Comparison of ENCODE assay signal across 9 cellular contexts in genomic region chr19:1101337-1101698, GRCh38. TPM values are rescaled to one million over a fixed set of nuclear protein-coding genes. Genes with fewer than 3 reads are reported as not detected.
DNase-seq lines count a peak whose midpoint lies in the region; ATAC-seq and TF ChIP-seq lines count a peak whose summit lies in the region.
"Had no signal": no experiment of that assay in that cellular context is flagged by ENCODE, and none has a peak within 500 bp of the region (broad histone marks: within the 10 kb centered on the region; RNA-seq: fewer than 3 reads in every experiment).

No MANE protein-coding gene starts in this region.

- no peaks in the 10 kb centered on the region for H3K27me3 ChIP-seq in brain microvascular endothelial cell (replicated peaks)
- H3K27me3 ChIP-seq in muscle layer of colon (ENCODE audit: control insufficient read depth in 1 of 2, insufficient read depth in 2 of 2, low read length in 2 of 2) = no peaks in the 10 kb centered on the region
- no peaks in the 10 kb centered on the region for H3K27me3 ChIP-seq in aorta (ENCODE audit: control insufficient read depth in 1 of 2, insufficient read depth in 2 of 2, low read length in 1 of 2)

- no peak for ATAC-seq in stimulated activated naive CD8-positive, alpha-beta T cell treated with anti-CD3 and anti-CD28 coated beads, Interleukin-15, Interleukin-2, amounts not matched to agents 100 U/mL and 50 U/mL, for 24 hours
- ATAC-seq in aorta (ENCODE audit: low FRiP score) (no peak), GM19351 (IDR thresholded peaks at IDR 0.05; ENCODE audit: unreplicated experiment) (no peak)

- no peak overlapping the region for H3K4me3 ChIP-seq in brain microvascular endothelial cell (ENCODE audit: low read depth, low read length)
- H3K4me3 ChIP-seq in muscle layer of colon (ENCODE audit: low read depth in 1 of 2, low read length in 2 of 2) = no peak overlapping the region
- H3K4me3 ChIP-seq in aorta (ENCODE audit: low read length in 2 of 2) = no peak overlapping the region

- H3K4me1 ChIP-seq in muscle layer of colon (ENCODE audit: insufficient read depth, low read length) (peaks cover 34% of the 10 kb centered on the region), aorta (ENCODE audit: control insufficient read depth in 1 of 2, insufficient read depth in 2 of 2, low read length in 2 of 2) (no peaks in the 10 kb centered on the region)

- no peaks in the 10 kb centered on the region for H3K9me3 Mint-ChIP-seq in stimulated activated naive CD8-positive, alpha-beta T cell treated with anti-CD3 and anti-CD28 coated beads, Interleukin-15, Interleukin-2, amounts not matched to agents 100 ng/mL and 50 ng/mL, for 24 hours

- H3K9me3 ChIP-seq in muscle layer of colon (ENCODE audit: low read length) (no peaks in the 10 kb centered on the region), aorta (ENCODE audit: control insufficient read depth, low read length) (no peaks in the 10 kb centered on the region)

- peak overlapping the region; percentile 53 for H3K27ac Mint-ChIP-seq in stimulated activated naive CD8-positive, alpha-beta T cell treated with anti-CD3 and anti-CD28 coated beads, Interleukin-15, Interleukin-2, amounts not matched to agents 100 ng/mL and 50 ng/mL, for 24 hours

- H3K36me3 ChIP-seq in brain microvascular endothelial cell (replicated peaks) (peaks cover 4% of the 10 kb centered on the region), muscle layer of colon (ENCODE audit: insufficient read depth, low read length) (peaks cover 4% of the 10 kb centered on the region), aorta (ENCODE audit: control insufficient read depth in 1 of 2, insufficient read depth in 2 of 2, low read length in 1 of 2) (no peaks in the 10 kb centered on the region)

- 12 to 14% methylated on average over 9 of the region's 9 CpGs for WGBS in aorta, 2 donors

- no peaks in the 10 kb centered on the region for H3K36me3 Mint-ChIP-seq in stimulated activated naive CD8-positive, alpha-beta T cell treated with anti-CD3 and anti-CD28 coated beads, Interleukin-15, Interleukin-2, amounts not matched to agents 100 ng/mL and 50 ng/mL, for 24 hours (ENCODE audit: low read depth)

- no peaks in the 10 kb centered on the region for H3K27me3 Mint-ChIP-seq in stimulated activated naive CD8-positive, alpha-beta T cell treated with anti-CD3 and anti-CD28 coated beads, Interleukin-15, Interleukin-2, amounts not matched to agents 100 ng/mL and 50 ng/mL, for 24 hours

- peak overlapping the region; percentile 25 for H3K4me3 Mint-ChIP-seq in stimulated activated naive CD8-positive, alpha-beta T cell treated with anti-CD3 and anti-CD28 coated beads, Interleukin-15, Interleukin-2, amounts not matched to agents 100 ng/mL and 50 ng/mL, for 24 hours

- peaks cover 57% of the 10 kb centered on the region for H3K4me1 Mint-ChIP-seq in stimulated activated naive CD8-positive, alpha-beta T cell treated with anti-CD3 and anti-CD28 coated beads, Interleukin-15, Interleukin-2, amounts not matched to agents 100 ng/mL and 50 ng/mL, for 24 hours (ENCODE audit: low read depth)

- intact Hi-C loops in aorta (cut with DNase I) = loop anchor here in 1 of 2 donors (5.0 kb wide), 1 partner anchor 74 kb away; the partner anchor contains the start of gene CNN2

- H3K27ac ChIP-seq in brain microvascular endothelial cell = peak overlapping the region; percentile 96
- H3K27ac ChIP-seq in muscle layer of colon (ENCODE audit: low read depth, low read length) = peak overlapping the region; percentile 72
- peak overlapping the region; percentile 76 to 93 for H3K27ac ChIP-seq in aorta (ENCODE audit: low read depth in 1 of 2, low read length in 2 of 2)

- in situ Hi-C loops in brain microvascular endothelial cell (cut with HindIII; ENCODE audit: low pct_ligation_motif_present, low sequenced_read_pairs) = loop anchor here (25.0 kb wide), 1 partner anchor 136 kb away; the partner anchor contains the start of genes ATP5F1D, CBARP and MIDN

- no peak for TF ChIP-seq CTCF in brain microvascular endothelial cell (IDR thresholded peaks at IDR 0.05; ENCODE audit: low read depth, low read length, missing control alignments)

- no peak for DNase-seq in stimulated activated naive CD8-positive, alpha-beta T cell treated with anti-CD3 and anti-CD28 coated beads, Interleukin-15, Interleukin-2, amounts not matched to agents 100 U/mL and 50 U/mL, for 24 hours
- DNase-seq in brain microvascular endothelial cell (no peak), aorta (peak in 1 of 2 donors; percentile 75), NCI-H510A treated with DMSO at 0.1 percent for 48 hours (lab: John Stamatoyannopoulos, UW) (no peak), iPS-NIHi7 (ENCODE audit: extremely low spot score) (no peak)
- DNase-seq: stimulated activated CD4-positive, alpha-beta T cell treated with anti-CD3 and anti-CD28 coated beads, Interleukin-12 subunit alpha, Interleukin-12 subunit beta, amount 100 ng/mL, for 4 hours had no signal

- no peak overlapping the region for H3K9ac ChIP-seq in muscle layer of colon (ENCODE audit: low read length)

RNA-seq across cellular contexts. Expression of gene GPX4, which starts 2.5 kb away (rescaled TPM):
- 100 to 1,000 TPM; 165 to 236 TPM for total RNA-seq in aorta
- 100 to 1,000 TPM; 696 to 786 TPM for polyA plus RNA-seq in aorta

RNA-seq across cellular contexts. Expression of gene POLR2E, which starts 6.1 kb away (rescaled TPM):
- total RNA-seq in aorta = 10 to 100 TPM; 83.5 to 95.6 TPM
- 100 to 1,000 TPM in 1 of 2 donors, 10 to 100 TPM in 1; 91.5 to 116 TPM for polyA plus RNA-seq in aorta

RNA-seq across cellular contexts. Expression of gene ARHGAP45, which starts 34.4 kb away (rescaled TPM):
- 10 to 100 TPM; 15.3 to 38.6 TPM for total RNA-seq in aorta
- 10 to 100 TPM in 1 of 2 donors, 1 to 10 TPM in 1; 7.4 to 21.8 TPM for polyA plus RNA-seq in aorta
